In genomic region chr6:17589402-17590116, GRCh38 we compare ENCODE assay signal across 8 cellular contexts. TPM values are rescaled to one million over a fixed set of nuclear protein-coding genes. Genes with fewer than 3 reads are reported as not detected.
DNase-seq lines count a peak whose midpoint lies in the region; ATAC-seq and TF ChIP-seq lines count a peak whose summit lies in the region.

No MANE protein-coding gene starts in this region.

- ATAC-seq in activated T-cell treated with anti-CD3 and anti-CD28 coated beads, Interleukin-2, amount 50 U/mL, for 4 hours, result peak; percentile 67 to 79
- no peak for ATAC-seq in GM21576 (IDR thresholded peaks at IDR 0.05; ENCODE audit: unreplicated experiment)

- H3K9me3 Mint-ChIP-seq in activated T-cell treated with anti-CD3 and anti-CD28 coated beads, Interleukin-2, amount 50 U/mL, for 4 hours, result no peaks in the 10 kb centered on the region
- no peaks in the 10 kb centered on the region for H3K9me3 Mint-ChIP-seq in chondrocyte (ENCODE audit: low read depth)

- no peaks in the 10 kb centered on the region for H3K36me3 Mint-ChIP-seq in activated T-cell treated with anti-CD3 and anti-CD28 coated beads, Interleukin-2, amount 50 U/mL, for 4 hours (ENCODE audit: insufficient read depth)
- H3K36me3 Mint-ChIP-seq in chondrocyte (ENCODE audit: low read depth), result no peaks in the 10 kb centered on the region

- DNase-seq in activated T-cell treated with anti-CD3 and anti-CD28 coated beads, Interleukin-2, amount 50 U/mL, for 4 hours, result no peak
- no peak for DNase-seq in activated T-cell treated with anti-CD3 and anti-CD28 coated beads, Interleukin-2, amount 50 U/mL, for 1 hour
- DNase-seq in chondrocyte (ENCODE audit: low spot score) (no peak), renal cortical epithelial cell (ENCODE audit: low read depth) (peak; percentile 91), NAMALWA (ENCODE audit: low spot score) (no peak)
- no peak for DNase-seq in stimulated activated CD8-positive, alpha-beta memory T cell treated with anti-CD3 and anti-CD28 coated beads, Interleukin-4, amount 100 ng/mL, for 48 hours

- peak; percentile 72 for TF ChIP-seq CTCF in chondrocyte (IDR thresholded peaks at IDR 0.05)

- TF ChIP-seq RAD21 in Ishikawa (IDR thresholded peaks at IDR 0.05; ENCODE audit: low read depth), result peak; percentile 44

- TF ChIP-seq EP300 in Ishikawa (IDR thresholded peaks at IDR 0.05; ENCODE audit: borderline replicate concordance), result no peak

- H3K27ac Mint-ChIP-seq in chondrocyte (ENCODE audit: unreplicated experiment), result peak overlapping the region; percentile 57

- H3K4me3 Mint-ChIP-seq in activated T-cell treated with anti-CD3 and anti-CD28 coated beads, Interleukin-2, amount 50 U/mL, for 4 hours, result no peak overlapping the region
- H3K4me3 Mint-ChIP-seq in chondrocyte (ENCODE audit: unreplicated experiment), result no peak overlapping the region

- H3K27me3 Mint-ChIP-seq in activated T-cell treated with anti-CD3 and anti-CD28 coated beads, Interleukin-2, amount 50 U/mL, for 4 hours (ENCODE audit: low read depth), result no peaks in the 10 kb centered on the region
- H3K27me3 Mint-ChIP-seq in chondrocyte (ENCODE audit: low read depth), result no peaks in the 10 kb centered on the region

- H3K4me1 Mint-ChIP-seq in activated T-cell treated with anti-CD3 and anti-CD28 coated beads, Interleukin-2, amount 50 U/mL, for 4 hours (ENCODE audit: low read depth), result peaks cover 16% of the 10 kb centered on the region
- peaks cover 9% of the 10 kb centered on the region for H3K4me1 Mint-ChIP-seq in chondrocyte (ENCODE audit: low read depth)

TF ChIP-seq in Ishikawa, 13 proteins besides CTCF, POLR2A, EP300 and RAD21:
- peak; percentile 29; the same call in 1 of the 2 replicates for TF ChIP-seq TEAD4 (IDR thresholded peaks at IDR 0.05)
- peak; percentile 37; the same call in 1 of the 2 replicates for TF ChIP-seq TCF12 (IDR thresholded peaks at IDR 0.05; ENCODE audit: low read depth)
- TF ChIP-seq CEBPB (IDR thresholded peaks at IDR 0.05), result no peak
- TF ChIP-seq FOXM1 (IDR thresholded peaks at IDR 0.05; ENCODE audit: borderline replicate concordance, low read depth), result no peak
- 0 out of 2 replicates have a peak, but pooled peaks have one; percentile 31 for TF ChIP-seq MAX (IDR thresholded peaks at IDR 0.05)
- TF ChIP-seq ZBTB7A (IDR thresholded peaks at IDR 0.05; ENCODE audit: low read depth), result no peak

RNA-seq across cellular contexts. Expression of gene FAM8A1, which starts 10.5 kb away (rescaled TPM):
- total RNA-seq in activated T-cell treated with anti-CD3 and anti-CD28 coated beads, Interleukin-2, amount 50 U/mL, for 4 hours, result 1 to 10 TPM; 2.1 to 2.6 (median 2.4) TPM
- 25.6 to 29.5 TPM (median 26.4 TPM) in 3 replicates for total RNA-seq in chondrocyte
- total RNA-seq in renal cortical epithelial cell, result 17.2 and 31.6 TPM in 2 replicates
